In genomic region chr22:35482311-35482710, GRCh38 we compare ENCODE assay signal across 17 cellular contexts. TPM values are rescaled to one million over a fixed set of nuclear protein-coding genes. Genes with fewer than 3 reads are reported as not detected.
DNase-seq lines count a peak whose midpoint lies in the region; ATAC-seq and TF ChIP-seq lines count a peak whose summit lies in the region.
"Had no signal": no experiment of that assay in that cellular context is flagged by ENCODE, and none has a peak within 500 bp of the region (broad histone marks: within the 10 kb centered on the region; RNA-seq: fewer than 3 reads in every experiment).

No MANE protein-coding gene starts in this region.

- TF ChIP-seq EP300 in sigmoid colon (IDR thresholded peaks at IDR 0.05) (no peak), SK-N-SH (IDR thresholded peaks at IDR 0.05; ENCODE audit: borderline replicate concordance in 1 of 2, low read depth in 1 of 2, low read length in 1 of 2) (no peak)

- no peaks in the 10 kb centered on the region for H3K36me3 Mint-ChIP-seq in glutamatergic neuron (ENCODE audit: unreplicated experiment)
- H3K36me3 Mint-ChIP-seq in HFFc6 (ENCODE audit: low read depth), result no peaks in the 10 kb centered on the region
- H3K36me3 Mint-ChIP-seq: CD4-positive, alpha-beta memory T cell had no signal

- no peak overlapping the region for H2BK5ac ChIP-seq in mesendoderm (ENCODE audit: low read length)

- no peak overlapping the region for H4K5ac ChIP-seq in mesendoderm (ENCODE audit: low read length)

- TF ChIP-seq CTCF in PC-3 (conservative IDR thresholded peaks at IDR 0.05; ENCODE audit: low read depth, low read length), result no peak
- TF ChIP-seq CTCF in colonic mucosa (IDR thresholded peaks at IDR 0.05), result no peak
- TF ChIP-seq CTCF in sigmoid colon (IDR thresholded peaks at IDR 0.05), result no peak
- no peak for TF ChIP-seq CTCF in glutamatergic neuron (IDR thresholded peaks at IDR 0.05; ENCODE audit: partially characterized antibody, unreplicated experiment)
- no peak for TF ChIP-seq CTCF in SK-N-SH (IDR thresholded peaks at IDR 0.05)
- TF ChIP-seq CTCF in HFFc6 (IDR thresholded peaks at IDR 0.05), result no peak

- no peak overlapping the region for H2AK5ac ChIP-seq in mesendoderm (ENCODE audit: low read length)

- no peak overlapping the region for H2BK120ac ChIP-seq in mesendoderm (ENCODE audit: low read depth, low read length)

- no peak overlapping the region for H3K27ac ChIP-seq in BLaER1 treated with 17β-estradiol and CSF1 and Interleukin-3, amounts not matched to agents 10 nM and 100 nM
- H3K27ac ChIP-seq in PC-3 (ENCODE audit: low read length) (peak overlapping the region; percentile 54), colonic mucosa (peak overlapping the region; percentile 62), sigmoid colon (peak overlapping the region in 3 of 4 donors; percentile 85 to 92 (median 87)), mesendoderm (ENCODE audit: low read depth, low read length) (no peak overlapping the region), SK-N-SH (ENCODE audit: low read depth in 2 of 2, low read length in 1 of 2) (no peak overlapping the region)
- H3K27ac ChIP-seq: C4-2B, GM23248 had no signal

- intact Hi-C loops in PC-3 (cut with micrococcal nuclease), result no loop called here
- intact Hi-C loops in colonic mucosa (cut with DNase I), result no loop called here
- intact Hi-C loops in sigmoid colon (cut with DNase I), result loop anchor here (5.0 kb wide), 1 partner anchor 100 kb away; no protein-coding TSS in a partner anchor

- H3K36me3 ChIP-seq in BLaER1 treated with 17β-estradiol and CSF1 and Interleukin-3, amounts not matched to agents 10 nM and 100 nM, result no peaks in the 10 kb centered on the region
- H3K36me3 ChIP-seq in PC-3 (ENCODE audit: low read depth, low read length), result no peaks in the 10 kb centered on the region
- H3K36me3 ChIP-seq in colonic mucosa, result no peaks in the 10 kb centered on the region
- H3K36me3 ChIP-seq in sigmoid colon, result no peaks in the 10 kb centered on the region
- H3K36me3 ChIP-seq in mesendoderm (ENCODE audit: control insufficient read depth, insufficient read depth, low read length), result no peaks in the 10 kb centered on the region
- no peaks in the 10 kb centered on the region for H3K36me3 ChIP-seq in SK-N-SH (replicated peaks in 1 of 2; ENCODE audit: control insufficient read depth in 1 of 2, insufficient read depth in 2 of 2, low read length in 1 of 2)
- H3K36me3 ChIP-seq: BE2C had no signal

- H4K20me1 ChIP-seq in BLaER1 treated with 17β-estradiol and CSF1 and Interleukin-3, amounts not matched to agents 10 nM and 100 nM, result peaks cover 0 to 28% (median 14%) of the 10 kb centered on the region in 11 experiments; a peak in 12 of 22 replicates
- H4K20me1 ChIP-seq in PC-3 (ENCODE audit: low read length), result no peaks in the 10 kb centered on the region
- H4K20me1 ChIP-seq in SK-N-SH (ENCODE audit: insufficient read depth), result no peaks in the 10 kb centered on the region

- H3K4ac ChIP-seq in mesendoderm (ENCODE audit: low read depth, low read length), result no peak overlapping the region

- H3F3A ChIP-seq in PC-3 (ENCODE audit: low read length, unreplicated experiment) (no peaks in the 10 kb centered on the region), SK-N-SH (replicated peaks; ENCODE audit: insufficient read depth) (peaks cover 7% of the 10 kb centered on the region)

- BruUV-seq in PC-3 (replicated peaks; lab: Mats Ljungman, UMichigan), result no TSS peak

- peaks cover 7% of the 10 kb centered on the region for H3K4me1 Mint-ChIP-seq in glutamatergic neuron (ENCODE audit: low read depth, unreplicated experiment)
- H3K4me1 Mint-ChIP-seq in HFFc6 (ENCODE audit: low read depth), result peaks cover 44% of the 10 kb centered on the region

- H3K4me1 ChIP-seq in BLaER1 treated with 17β-estradiol and CSF1 and Interleukin-3, amounts not matched to agents 10 nM and 100 nM, result peaks cover 45 to 59% (median 54%) of the 10 kb centered on the region in 10 experiments
- H3K4me1 ChIP-seq in PC-3 (ENCODE audit: insufficient read depth, low read length) (peaks cover 36% of the 10 kb centered on the region), colonic mucosa (peaks cover 17% of the 10 kb centered on the region), sigmoid colon (peaks cover 5 to 55% (median 47%) of the 10 kb centered on the region in 4 donors), mesendoderm (ENCODE audit: control insufficient read depth, low read depth, low read length) (no peaks in the 10 kb centered on the region), SK-N-SH (ENCODE audit: control insufficient read depth in 1 of 2, insufficient read depth in 2 of 2, low read depth in 1 of 2, low read length in 1 of 2) (peaks cover 22 to 32% of the 10 kb centered on the region in 2 experiments; a peak in 3 of 4 replicates)

- no peak overlapping the region for H3K18ac ChIP-seq in mesendoderm (ENCODE audit: low read length)

- TF ChIP-seq RAD21 in SK-N-SH (IDR thresholded peaks at IDR 0.05; ENCODE audit: low read length), result no peak

- peaks cover 0 to 5% (median 0%) of the 10 kb centered on the region in 11 experiments; a peak in 1 of 22 replicates for H3K9me3 ChIP-seq in BLaER1 treated with 17β-estradiol and CSF1 and Interleukin-3, amounts not matched to agents 10 nM and 100 nM (replicated peaks in 1 of 11)
- H3K9me3 ChIP-seq in PC-3 (ENCODE audit: low read length), result no peaks in the 10 kb centered on the region
- no peaks in the 10 kb centered on the region for H3K9me3 ChIP-seq in colonic mucosa
- H3K9me3 ChIP-seq in sigmoid colon, result no peaks in the 10 kb centered on the region
- no peaks in the 10 kb centered on the region for H3K9me3 ChIP-seq in SK-N-SH
- H3K9me3 ChIP-seq: BE2C had no signal

- H3K79me2 ChIP-seq in PC-3 (ENCODE audit: low read length), result no peaks in the 10 kb centered on the region
- no peaks in the 10 kb centered on the region for H3K79me2 ChIP-seq in mesendoderm (ENCODE audit: control insufficient read depth, insufficient read depth, low read length)
- H3K79me2 ChIP-seq in SK-N-SH (ENCODE audit: insufficient read depth), result no peaks in the 10 kb centered on the region

- H3K9me2 ChIP-seq in PC-3 (replicated peaks; ENCODE audit: low read length), result no peaks in the 10 kb centered on the region
- no peaks in the 10 kb centered on the region for H3K9me2 ChIP-seq in SK-N-SH

- no peak overlapping the region for H2BK15ac ChIP-seq in mesendoderm (replicated peaks; ENCODE audit: low read depth)

- WGBS in sigmoid colon, 2 donors, result 95 to 96% methylated on average over 5 of the region's 5 CpGs
- WGBS in mesendoderm (ENCODE audit: extremely low coverage, insufficient coverage, low lambda C conversion rate), result no CpG with 5 or more reads among the region's 5 CpGs
- WGBS in SK-N-SH (ENCODE audit: low lambda C conversion rate), result 100% methylated on average over 5 of the region's 5 CpGs

- H2AFZ ChIP-seq in PC-3 (ENCODE audit: low read length) (no peak overlapping the region), SK-N-SH (ENCODE audit: low read depth) (no peak overlapping the region)
- H2AFZ ChIP-seq: GM23248 had no signal

- peaks cover 8% of the 10 kb centered on the region for H3K27me3 Mint-ChIP-seq in glutamatergic neuron (ENCODE audit: unreplicated experiment)
- H3K27me3 Mint-ChIP-seq in HFFc6 (ENCODE audit: insufficient read depth), result peaks cover 12% of the 10 kb centered on the region

- CTCF ChIA-PET in PC-3 (lab: Charles Lee) (no interaction called here), SK-N-SH (lab: Yijun Ruan, JAX) (interaction anchor here (0.8 to 0.9 kb wide), 2 partner anchors 30 to 41 kb away, joined by 3 to 5 read pairs; no protein-coding TSS in a partner anchor)

- H3K27me3 ChIP-seq in BLaER1 treated with 17β-estradiol and CSF1 and Interleukin-3, amounts not matched to agents 10 nM and 100 nM, result peaks cover 10 to 37% (median 19%) of the 10 kb centered on the region in 11 experiments; a peak in 20 of 22 replicates
- H3K27me3 ChIP-seq in PC-3 (ENCODE audit: low read length) (no peaks in the 10 kb centered on the region), colonic mucosa (no peaks in the 10 kb centered on the region), sigmoid colon (no peaks in the 10 kb centered on the region), mesendoderm (ENCODE audit: insufficient read depth, low read length, poor library complexity) (no peaks in the 10 kb centered on the region), SK-N-SH (ENCODE audit: insufficient read depth) (no peaks in the 10 kb centered on the region)
- H3K27me3 ChIP-seq: BE2C had no signal

- peaks cover 7% of the 10 kb centered on the region for H3K9me3 Mint-ChIP-seq in glutamatergic neuron (ENCODE audit: unreplicated experiment)
- H3K9me3 Mint-ChIP-seq in HFFc6, result no peaks in the 10 kb centered on the region
- H3K9me3 Mint-ChIP-seq: IgD-negative memory B cell had no signal

- H3K27ac Mint-ChIP-seq in glutamatergic neuron (ENCODE audit: unreplicated experiment) (no peak overlapping the region), HFFc6 (no peak overlapping the region)
- H3K27ac Mint-ChIP-seq: CD4-positive, alpha-beta memory T cell had no signal

- no peak overlapping the region for H3K4me3 ChIP-seq in BLaER1 treated with 17β-estradiol and CSF1 and Interleukin-3, amounts not matched to agents 10 nM and 100 nM
- H3K4me3 ChIP-seq in PC-3 (ENCODE audit: low read length) (no peak overlapping the region), colonic mucosa (no peak overlapping the region), sigmoid colon (no peak overlapping the region), mesendoderm (ENCODE audit: low read length) (no peak overlapping the region), SK-N-SH (ENCODE audit: low read depth in 2 of 2, low read length in 1 of 2) (no peak overlapping the region)
- H3K4me3 ChIP-seq: GM23248 had no signal

- TF ChIP-seq POLR2A in sigmoid colon (IDR thresholded peaks at IDR 0.05), result no peak

- ATAC-seq in PC-3, result no peak

- H3K9ac ChIP-seq in BLaER1 treated with 17β-estradiol and CSF1 and Interleukin-3, amounts not matched to agents 10 nM and 100 nM, result no peak overlapping the region
- H3K9ac ChIP-seq in PC-3 (ENCODE audit: low read length) (no peak overlapping the region), colonic mucosa (ENCODE audit: low read depth in 2 of 2, low read length in 2 of 2) (no peak overlapping the region), mesendoderm (ENCODE audit: low read length) (no peak overlapping the region), SK-N-SH (no peak overlapping the region)
- H3K9ac ChIP-seq: GM23248 had no signal

- H3K79me1 ChIP-seq in mesendoderm (ENCODE audit: low read length), result no peaks in the 10 kb centered on the region

- H3K23ac ChIP-seq in mesendoderm (ENCODE audit: low read length), result no peak overlapping the region

- H3K4me2 ChIP-seq in BLaER1 treated with 17β-estradiol and CSF1 and Interleukin-3, amounts not matched to agents 10 nM and 100 nM, result peak overlapping the region in 6 of 11 experiments; percentile 88 to 96 (median 94); a peak in 9 of 22 replicates
- H3K4me2 ChIP-seq in PC-3 (ENCODE audit: low read length) (peak overlapping the region; percentile 26; the same call in 1 of the 2 replicates), mesendoderm (ENCODE audit: low read length) (no peak overlapping the region), SK-N-SH (no peak overlapping the region)

- H3K56ac ChIP-seq in mesendoderm (ENCODE audit: low read length), result no peak overlapping the region

- DNase-seq in PC-3, result no peak
- no peak for DNase-seq in colonic mucosa
- DNase-seq in sigmoid colon, result no peak
- DNase-seq in glutamatergic neuron, result no peak
- DNase-seq in mesendoderm, result no peak
- no peak for DNase-seq in SK-N-SH
- DNase-seq in HFFc6, result no peak
- DNase-seq: BE2C; CD4-positive, alpha-beta memory T cell; DMS153; DMS79; GDM1; GM23248; HCEC 1CT had no signal

- H3K4me3 Mint-ChIP-seq in glutamatergic neuron (ENCODE audit: unreplicated experiment), result no peak overlapping the region
- H3K4me3 Mint-ChIP-seq in HFFc6, result no peak overlapping the region
- H3K4me3 Mint-ChIP-seq: CD4-positive, alpha-beta memory T cell; IgD-negative memory B cell had no signal

- POLR2A ChIA-PET in PC-3 (lab: Charles Lee; ENCODE audit: unreplicated experiment), result no interaction called here
- POLR2A ChIA-PET in SK-N-SH (lab: Yijun Ruan, JAX), result no interaction called here

- H4K8ac ChIP-seq in mesendoderm (ENCODE audit: low read depth, low read length), result no peak overlapping the region

RNA-seq across cellular contexts. Expression of gene RASD2, which starts 58.3 kb away (rescaled TPM):
- total RNA-seq in PC-3 (2014; rRNA removed) (0.07 and 0.46 TPM in 2 replicates), colonic mucosa (10 to 100 TPM in 1 of 2 donors, 1 to 10 TPM in 1; 4.2 to 10.2 TPM), sigmoid colon (10 to 100 TPM in 3 of 4 donors, 1 to 10 TPM in 1; 6.6 to 22.8 (median 13.7) TPM), glutamatergic neuron (ENCODE audit: unreplicated experiment) (0.20 TPM)
- polyA plus RNA-seq in sigmoid colon (10 to 100 TPM in 2 of 3 donors, 1 to 10 TPM in 1; 8.4 to 20.6 (median 12.0) TPM), SK-N-SH (2012; rRNA removed) (0.13 and 0.30 TPM in 2 replicates)
- 0.81 TPM for polyA plus RNA-seq in mesendoderm (2013, experiment 1 of 2)
- 0.85 TPM for polyA plus RNA-seq in mesendoderm (2013, experiment 2 of 2)
- polyA plus RNA-seq in SK-N-SH (2012; cell fraction: cytosol; rRNA removed), result 0.10 and 0.21 TPM in 2 replicates
- 0.49 and 0.54 TPM in 2 replicates for polyA plus RNA-seq in SK-N-SH (2012; cell fraction: nucleus; rRNA removed)
- not detected for total RNA-seq in HFFc6 (2021; fragmentation: NEBNext Ultra II Directional; extraction: Animal tissue kit (Norgen Biotek cat#: 25700))
- total RNA-seq: CD4-positive, alpha-beta memory T cell had no signal
- polyA plus RNA-seq: IgD-negative memory B cell had no signal

Comparison
In these comparisons a context has a peak if more than half of its experiments do, and no peak if none do; other contexts are left out.
1. H3K27ac ChIP-seq: peak in PC-3 (single experiment), colonic mucosa (single experiment) and sigmoid colon (3 of 4); none in BLaER1 treated with 17β-estradiol and CSF1 and Interleukin-3, amounts not matched to agents 10 nM and 100 nM (0 of 11), mesendoderm (single experiment) and SK-N-SH (0 of 2).
2. H3K4me2 ChIP-seq: peak in BLaER1 treated with 17β-estradiol and CSF1 and Interleukin-3, amounts not matched to agents 10 nM and 100 nM (6 of 11) and PC-3 (single experiment); none in mesendoderm (single experiment) and SK-N-SH (single experiment).